Comparison of ENCODE assay signal across 7 cellular contexts in the genomic region with DNA sequence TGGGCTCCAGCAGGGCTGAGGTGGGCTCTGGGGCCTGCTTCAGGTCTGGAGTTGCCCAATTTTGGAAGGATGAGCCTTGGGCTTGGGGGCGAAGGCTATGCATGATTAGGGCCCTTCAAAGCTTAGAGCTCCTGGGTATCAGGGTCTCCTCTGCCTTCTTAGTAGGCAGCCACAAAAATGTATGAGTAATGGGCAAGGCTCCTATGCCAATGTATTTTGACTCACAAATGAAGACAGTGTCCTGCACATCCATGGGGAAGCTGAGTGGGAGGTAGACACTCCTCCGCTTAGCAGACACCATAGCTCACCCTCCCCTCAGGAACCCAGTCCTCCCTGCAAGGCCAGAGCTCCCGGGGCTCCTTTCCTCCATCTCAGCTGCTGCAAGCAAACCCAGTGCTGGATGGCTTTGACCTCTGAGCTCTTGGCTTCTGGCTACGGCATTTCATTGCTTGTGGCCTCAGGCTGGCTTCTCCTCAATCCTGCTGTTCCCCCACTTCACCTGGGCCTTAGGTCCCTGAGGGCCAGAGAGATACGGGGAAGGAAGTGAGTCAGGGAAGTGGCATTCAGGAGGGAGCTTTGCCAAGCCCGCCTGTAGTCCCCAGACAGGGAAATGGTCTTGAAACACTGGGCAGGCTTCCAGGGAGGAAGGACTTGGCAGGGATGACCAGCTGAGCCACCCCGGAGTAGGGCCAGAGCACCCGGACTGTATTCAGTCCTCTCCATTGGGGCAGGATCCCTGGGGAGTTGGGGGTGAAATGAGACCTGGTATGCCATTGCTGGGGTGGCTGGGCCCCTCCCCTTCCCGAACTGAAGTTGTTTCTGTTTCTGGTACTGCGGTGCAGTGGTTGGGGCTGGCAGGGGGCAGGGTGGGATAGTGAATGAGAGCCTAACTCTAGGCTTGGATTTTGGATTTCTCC. TPM values are rescaled to one million over a fixed set of nuclear protein-coding genes. Genes with fewer than 3 reads are reported as not detected.
DNase-seq lines count a peak whose midpoint lies in the region; ATAC-seq and TF ChIP-seq lines count a peak whose summit lies in the region.

No MANE protein-coding gene starts in this region.

- TF ChIP-seq CTCF in HFFc6 (IDR thresholded peaks at IDR 0.05) (no peak), right atrium auricular region (IDR thresholded peaks at IDR 0.05) (no peak)

- H3K36me3 Mint-ChIP-seq in HFFc6 (ENCODE audit: low read depth), result peaks cover 6% of the 10 kb centered on the region; the same call in 1 of the 2 replicates

- H3K27ac ChIP-seq in right atrium auricular region, result peak overlapping the region; percentile 6 to 63

- peak overlapping the region; percentile 60 for H3K4me3 Mint-ChIP-seq in HFFc6

- H3K4me1 Mint-ChIP-seq in HFFc6 (ENCODE audit: low read depth), result peaks cover 77% of the 10 kb centered on the region

- DNase-seq in HFFc6 (peak; percentile 97), adipocyte (ENCODE audit: low read depth) (peak; percentile 96), right atrium auricular region (ENCODE audit: low spot score) (peak; percentile 94), smooth muscle cell of the brain vasculature (ENCODE audit: low read depth, low spot score) (peak; percentile 78)
- DNase-seq in NK-92 treated with Interleukin-12 subunit alpha and Interleukin-12 subunit beta, amount 100 ng/mL, for 24 hours (lab: John Stamatoyannopoulos, UW), result no peak

- H3K27me3 ChIP-seq in adipocyte (replicated peaks; ENCODE audit: control insufficient read depth, insufficient read depth, low read length) (no peaks in the 10 kb centered on the region), right atrium auricular region (peaks cover 0 to 4% of the 10 kb centered on the region in 2 donors)

- H3K4me3 ChIP-seq in adipocyte (ENCODE audit: low read length), result peak overlapping the region; percentile 39
- H3K4me3 ChIP-seq in right atrium auricular region, result no peak overlapping the region

- H3K9me3 ChIP-seq in adipocyte (ENCODE audit: control insufficient read depth, low read length), result no peaks in the 10 kb centered on the region
- no peaks in the 10 kb centered on the region for H3K9me3 ChIP-seq in right atrium auricular region

- H3K9me3 Mint-ChIP-seq in HFFc6, result no peaks in the 10 kb centered on the region

- ATAC-seq in HG02981 (IDR thresholded peaks at IDR 0.05; ENCODE audit: unreplicated experiment) (no peak), HG03025 (IDR thresholded peaks at IDR 0.05; ENCODE audit: low FRiP score, unreplicated experiment) (no peak)

- H3K27ac Mint-ChIP-seq in HFFc6, result peak overlapping the region; percentile 91

- H3K9ac ChIP-seq in adipocyte (ENCODE audit: low read length), result peak overlapping the region; percentile 56

- H3K27me3 Mint-ChIP-seq in HFFc6 (ENCODE audit: insufficient read depth), result no peaks in the 10 kb centered on the region; the same call in 1 of the 2 replicates

- H3K36me3 ChIP-seq in adipocyte (ENCODE audit: control insufficient read depth, insufficient read depth, low read length, severe bottlenecking) (peaks cover 8% of the 10 kb centered on the region), right atrium auricular region (no peaks in the 10 kb centered on the region)

- H3K4me1 ChIP-seq in adipocyte (ENCODE audit: control insufficient read depth, insufficient read depth, low read length) (peaks cover 68% of the 10 kb centered on the region), right atrium auricular region (peaks cover 0 to 47% of the 10 kb centered on the region in 2 donors)

RNA-seq across cellular contexts. Expression of a gene that starts 4.4 kb away (rescaled TPM):
- total RNA-seq in HFFc6 (2021; fragmentation: NEBNext Ultra II Directional; extraction: Animal tissue kit (Norgen Biotek cat#: 25700)), result 10 to 100 TPM; 18.4 to 23.6 (median 21.3) TPM
- total RNA-seq in right atrium auricular region, result 1 to 10 TPM; 1.4 to 4.5 TPM
